In the genomic region with DNA sequence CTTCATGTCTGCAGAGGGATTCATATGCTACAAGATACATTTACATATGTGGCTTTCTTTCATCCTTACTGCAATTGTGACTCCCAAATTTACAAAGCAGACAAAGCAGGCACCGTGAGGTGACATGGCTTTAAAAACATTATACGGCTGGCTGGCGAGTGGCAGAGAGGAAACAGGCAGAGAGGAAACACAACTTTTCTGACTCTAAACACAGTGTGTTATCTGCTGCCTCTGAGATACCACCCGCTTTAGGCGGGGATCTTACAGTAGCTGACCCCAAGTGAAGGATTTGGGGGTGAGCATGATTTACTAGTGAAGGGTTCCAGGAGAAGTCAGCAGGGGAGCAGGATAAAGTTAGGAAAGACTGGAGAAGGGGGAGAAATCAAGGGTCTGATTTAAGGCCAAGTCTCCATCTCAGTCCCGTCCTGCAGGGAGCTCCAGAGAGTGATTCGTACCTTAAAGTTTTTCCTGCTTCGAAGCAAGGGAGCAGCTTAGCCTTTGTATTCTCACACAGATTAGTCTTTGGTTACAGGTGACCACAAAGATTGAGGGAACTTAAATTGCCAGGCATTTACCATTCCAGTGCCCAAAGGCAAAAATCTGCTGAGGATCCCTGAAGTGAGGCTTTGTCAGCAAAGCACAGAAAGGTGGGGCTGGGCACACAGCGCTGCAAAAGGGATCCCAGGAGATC, we compare ENCODE assay signal across 1 cellular context.
TF ChIP-seq lines count a peak whose summit lies in the region.

No MANE protein-coding gene starts in this region.

TF ChIP-seq in GM12878, 131 proteins besides CTCF, POLR2A, EP300 and RAD21:
- no peak for TF ChIP-seq CEBPZ (IDR thresholded peaks at IDR 0.05; ENCODE audit: low read depth, low read length)
- no peak for TF ChIP-seq POU2F2 (IDR thresholded peaks at IDR 0.05; ENCODE audit: borderline replicate concordance, low read depth, low read length)
- TF ChIP-seq, protein P1, sequence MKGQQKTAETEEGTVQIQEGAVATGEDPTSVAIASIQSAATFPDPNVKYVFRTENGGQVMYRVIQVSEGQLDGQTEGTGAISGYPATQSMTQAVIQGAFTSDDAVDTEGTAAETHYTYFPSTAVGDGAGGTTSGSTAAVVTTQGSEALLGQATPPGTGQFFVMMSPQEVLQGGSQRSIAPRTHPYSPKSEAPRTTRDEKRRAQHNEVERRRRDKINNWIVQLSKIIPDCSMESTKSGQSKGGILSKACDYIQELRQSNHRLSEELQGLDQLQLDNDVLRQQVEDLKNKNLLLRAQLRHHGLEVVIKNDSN (IDR thresholded peaks at IDR 0.05; ENCODE audit: borderline replicate concordance, extremely low read length, insufficient read depth, low read depth, low read length), result no peak
- TF ChIP-seq TCF7 (IDR thresholded peaks at IDR 0.05; ENCODE audit: borderline replicate concordance), result no peak
- TF ChIP-seq RAD51 (IDR thresholded peaks at IDR 0.05), result no peak
- no peak for TF ChIP-seq TARDBP (IDR thresholded peaks at IDR 0.05; ENCODE audit: borderline replicate concordance)
- TF ChIP-seq WRNIP1 (IDR thresholded peaks at IDR 0.05; ENCODE audit: borderline replicate concordance, low read depth, low read length), result no peak
- no peak for TF ChIP-seq SIX5 (IDR thresholded peaks at IDR 0.05; ENCODE audit: low read depth, low read length, severe bottlenecking)
- TF ChIP-seq EGR1 (IDR thresholded peaks at IDR 0.05; ENCODE audit: borderline replicate concordance in 1 of 2, low read depth in 2 of 2, low read length in 2 of 2), result no peak
- TF ChIP-seq, protein P2, sequence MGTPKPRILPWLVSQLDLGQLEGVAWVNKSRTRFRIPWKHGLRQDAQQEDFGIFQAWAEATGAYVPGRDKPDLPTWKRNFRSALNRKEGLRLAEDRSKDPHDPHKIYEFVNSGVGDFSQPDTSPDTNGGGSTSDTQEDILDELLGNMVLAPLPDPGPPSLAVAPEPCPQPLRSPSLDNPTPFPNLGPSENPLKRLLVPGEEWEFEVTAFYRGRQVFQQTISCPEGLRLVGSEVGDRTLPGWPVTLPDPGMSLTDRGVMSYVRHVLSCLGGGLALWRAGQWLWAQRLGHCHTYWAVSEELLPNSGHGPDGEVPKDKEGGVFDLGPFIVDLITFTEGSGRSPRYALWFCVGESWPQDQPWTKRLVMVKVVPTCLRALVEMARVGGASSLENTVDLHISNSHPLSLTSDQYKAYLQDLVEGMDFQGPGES (IDR thresholded peaks at IDR 0.05), result no peak
